ENCODE assay signal across 1 cellular context in the genomic region with DNA sequence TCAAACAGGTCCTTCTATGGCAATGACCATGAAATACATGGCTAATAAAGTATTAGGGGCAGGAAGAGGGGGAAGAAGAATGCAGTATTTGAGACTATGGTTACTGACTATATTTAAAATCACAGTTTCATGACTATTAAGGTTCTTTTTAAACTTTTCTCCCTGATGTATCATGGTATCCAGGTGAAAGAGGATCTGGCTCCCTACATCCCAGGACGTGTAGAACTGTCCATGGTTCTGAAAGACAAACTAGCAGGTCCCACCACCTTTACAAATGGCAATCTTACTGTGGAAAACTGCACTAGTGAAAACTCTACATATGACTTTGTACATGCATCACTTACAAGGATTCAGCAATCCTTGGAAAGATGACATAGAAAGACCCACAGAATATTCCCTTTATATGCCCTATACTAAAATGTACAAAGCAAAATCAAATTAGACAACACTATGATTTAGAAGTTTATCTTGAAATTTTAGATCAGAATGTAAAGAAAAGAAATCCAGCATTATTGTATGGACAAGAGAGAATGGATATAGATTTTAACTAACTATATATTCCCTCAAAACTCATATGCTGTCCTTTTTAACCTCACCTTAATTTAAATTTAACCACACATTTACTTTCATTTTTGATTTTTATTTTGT.
A peak's percentile ranks its signal among the peaks of the same experiment; 100 is the strongest.
TF ChIP-seq lines count a peak whose summit lies in the region.

No MANE protein-coding gene starts in this region.

TF ChIP-seq in HepG2, 621 proteins besides CTCF, POLR2A, EP300 and RAD21 (continued from another document and continues in another):
- TF ChIP-seq, protein P1, sequence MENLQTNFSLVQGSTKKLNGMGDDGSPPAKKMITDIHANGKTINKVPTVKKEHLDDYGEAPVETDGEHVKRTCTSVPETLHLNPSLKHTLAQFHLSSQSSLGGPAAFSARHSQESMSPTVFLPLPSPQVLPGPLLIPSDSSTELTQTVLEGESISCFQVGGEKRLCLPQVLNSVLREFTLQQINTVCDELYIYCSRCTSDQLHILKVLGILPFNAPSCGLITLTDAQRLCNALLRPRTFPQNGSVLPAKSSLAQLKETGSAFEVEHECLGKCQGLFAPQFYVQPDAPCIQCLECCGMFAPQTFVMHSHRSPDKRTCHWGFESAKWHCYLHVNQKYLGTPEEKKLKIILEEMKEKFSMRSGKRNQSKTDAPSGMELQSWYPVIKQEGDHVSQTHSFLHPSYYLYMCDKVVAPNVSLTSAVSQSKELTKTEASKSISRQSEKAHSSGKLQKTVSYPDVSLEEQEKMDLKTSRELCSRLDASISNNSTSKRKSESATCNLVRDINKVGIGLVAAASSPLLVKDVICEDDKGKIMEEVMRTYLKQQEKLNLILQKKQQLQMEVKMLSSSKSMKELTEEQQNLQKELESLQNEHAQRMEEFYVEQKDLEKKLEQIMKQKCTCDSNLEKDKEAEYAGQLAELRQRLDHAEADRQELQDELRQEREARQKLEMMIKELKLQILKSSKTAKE (CRISPR knock-in tag; IDR thresholded peaks at IDR 0.05; ENCODE audit: borderline replicate concordance), result no peak
- TF ChIP-seq, protein P2, sequence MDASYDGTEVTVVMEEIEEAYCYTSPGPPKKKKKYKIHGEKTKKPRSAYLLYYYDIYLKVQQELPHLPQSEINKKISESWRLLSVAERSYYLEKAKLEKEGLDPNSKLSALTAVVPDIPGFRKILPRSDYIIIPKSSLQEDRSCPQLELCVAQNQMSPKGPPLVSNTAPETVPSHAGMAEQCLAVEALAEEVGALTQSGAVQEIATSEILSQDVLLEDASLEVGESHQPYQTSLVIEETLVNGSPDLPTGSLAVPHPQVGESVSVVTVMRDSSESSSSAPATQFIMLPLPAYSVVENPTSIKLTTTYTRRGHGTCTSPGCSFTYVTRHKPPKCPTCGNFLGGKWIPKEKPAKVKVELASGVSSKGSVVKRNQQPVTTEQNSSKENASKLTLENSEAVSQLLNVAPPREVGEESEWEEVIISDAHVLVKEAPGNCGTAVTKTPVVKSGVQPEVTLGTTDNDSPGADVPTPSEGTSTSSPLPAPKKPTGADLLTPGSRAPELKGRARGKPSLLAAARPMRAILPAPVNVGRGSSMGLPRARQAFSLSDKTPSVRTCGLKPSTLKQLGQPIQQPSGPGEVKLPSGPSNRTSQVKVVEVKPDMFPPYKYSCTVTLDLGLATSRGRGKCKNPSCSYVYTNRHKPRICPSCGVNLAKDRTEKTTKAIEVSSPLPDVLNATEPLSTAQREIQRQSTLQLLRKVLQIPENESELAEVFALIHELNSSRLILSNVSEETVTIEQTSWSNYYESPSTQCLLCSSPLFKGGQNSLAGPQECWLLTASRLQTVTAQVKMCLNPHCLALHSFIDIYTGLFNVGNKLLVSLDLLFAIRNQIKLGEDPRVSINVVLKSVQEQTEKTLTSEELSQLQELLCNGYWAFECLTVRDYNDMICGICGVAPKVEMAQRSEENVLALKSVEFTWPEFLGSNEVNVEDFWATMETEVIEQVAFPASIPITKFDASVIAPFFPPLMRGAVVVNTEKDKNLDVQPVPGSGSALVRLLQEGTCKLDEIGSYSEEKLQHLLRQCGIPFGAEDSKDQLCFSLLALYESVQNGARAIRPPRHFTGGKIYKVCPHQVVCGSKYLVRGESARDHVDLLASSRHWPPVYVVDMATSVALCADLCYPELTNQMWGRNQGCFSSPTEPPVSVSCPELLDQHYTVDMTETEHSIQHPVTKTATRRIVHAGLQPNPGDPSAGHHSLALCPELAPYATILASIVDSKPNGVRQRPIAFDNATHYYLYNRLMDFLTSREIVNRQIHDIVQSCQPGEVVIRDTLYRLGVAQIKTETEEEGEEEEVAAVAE (CRISPR knock-in tag; IDR thresholded peaks at IDR 0.05; ENCODE audit: borderline replicate concordance), result peak; percentile 90
- TF ChIP-seq ZNF543 (CRISPR knock-in tag; IDR thresholded peaks at IDR 0.05), result no peak
- no peak for TF ChIP-seq ZFX (CRISPR knock-in tag; IDR thresholded peaks at IDR 0.05; ENCODE audit: low read depth)
- TF ChIP-seq ZNF44 (CRISPR knock-in tag; IDR thresholded peaks at IDR 0.05), result no peak
- no peak for TF ChIP-seq RORA (CRISPR knock-in tag; IDR thresholded peaks at IDR 0.05)
- TF ChIP-seq, protein P3, sequence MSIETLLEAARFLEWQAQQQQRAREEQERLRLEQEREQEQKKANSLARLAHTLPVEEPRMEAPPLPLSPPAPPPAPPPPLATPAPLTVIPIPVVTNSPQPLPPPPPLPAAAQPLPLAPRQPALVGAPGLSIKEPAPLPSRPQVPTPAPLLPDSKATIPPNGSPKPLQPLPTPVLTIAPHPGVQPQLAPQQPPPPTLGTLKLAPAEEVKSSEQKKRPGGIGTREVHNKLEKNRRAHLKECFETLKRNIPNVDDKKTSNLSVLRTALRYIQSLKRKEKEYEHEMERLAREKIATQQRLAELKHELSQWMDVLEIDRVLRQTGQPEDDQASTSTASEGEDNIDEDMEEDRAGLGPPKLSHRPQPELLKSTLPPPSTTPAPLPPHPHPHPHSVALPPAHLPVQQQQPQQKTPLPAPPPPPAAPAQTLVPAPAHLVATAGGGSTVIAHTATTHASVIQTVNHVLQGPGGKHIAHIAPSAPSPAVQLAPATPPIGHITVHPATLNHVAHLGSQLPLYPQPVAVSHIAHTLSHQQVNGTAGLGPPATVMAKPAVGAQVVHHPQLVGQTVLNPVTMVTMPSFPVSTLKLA (IDR thresholded peaks at IDR 0.05), result no peak
- no peak for TF ChIP-seq SETDB1 (CRISPR knock-in tag; IDR thresholded peaks at IDR 0.05; ENCODE audit: borderline replicate concordance)
- TF ChIP-seq, protein P4, sequence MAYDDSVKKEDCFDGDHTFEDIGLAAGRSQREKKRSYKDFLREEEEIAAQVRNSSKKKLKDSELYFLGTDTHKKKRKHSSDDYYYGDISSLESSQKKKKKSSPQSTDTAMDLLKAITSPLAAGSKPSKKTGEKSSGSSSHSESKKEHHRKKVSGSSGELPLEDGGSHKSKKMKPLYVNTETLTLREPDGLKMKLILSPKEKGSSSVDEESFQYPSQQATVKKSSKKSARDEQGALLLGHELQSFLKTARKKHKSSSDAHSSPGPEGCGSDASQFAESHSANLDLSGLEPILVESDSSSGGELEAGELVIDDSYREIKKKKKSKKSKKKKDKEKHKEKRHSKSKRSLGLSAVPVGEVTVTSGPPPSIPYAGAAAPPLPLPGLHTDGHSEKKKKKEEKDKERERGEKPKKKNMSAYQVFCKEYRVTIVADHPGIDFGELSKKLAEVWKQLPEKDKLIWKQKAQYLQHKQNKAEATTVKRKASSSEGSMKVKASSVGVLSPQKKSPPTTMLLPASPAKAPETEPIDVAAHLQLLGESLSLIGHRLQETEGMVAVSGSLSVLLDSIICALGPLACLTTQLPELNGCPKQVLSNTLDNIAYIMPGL (CRISPR knock-in tag; IDR thresholded peaks at IDR 0.05; ENCODE audit: borderline replicate concordance in 1 of 2, low read depth in 1 of 2), result 0 out of 4 replicates have a peak, but pooled peaks of 1 of the 2 experiments have one; percentile 43
- TF ChIP-seq, protein P5, sequence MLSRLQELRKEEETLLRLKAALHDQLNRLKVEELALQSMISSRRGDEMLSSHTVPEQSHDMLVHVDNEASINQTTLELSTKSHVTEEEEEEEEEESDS (CRISPR knock-in tag; IDR thresholded peaks at IDR 0.05; ENCODE audit: borderline replicate concordance), result no peak
- no peak for TF ChIP-seq FIP1L1 (IDR thresholded peaks at IDR 0.05; ENCODE audit: borderline replicate concordance, insufficient read depth, low read depth, low read length)
- no peak for TF ChIP-seq ZNF441 (CRISPR knock-in tag; IDR thresholded peaks at IDR 0.05; ENCODE audit: borderline replicate concordance)
- TF ChIP-seq, protein P6, sequence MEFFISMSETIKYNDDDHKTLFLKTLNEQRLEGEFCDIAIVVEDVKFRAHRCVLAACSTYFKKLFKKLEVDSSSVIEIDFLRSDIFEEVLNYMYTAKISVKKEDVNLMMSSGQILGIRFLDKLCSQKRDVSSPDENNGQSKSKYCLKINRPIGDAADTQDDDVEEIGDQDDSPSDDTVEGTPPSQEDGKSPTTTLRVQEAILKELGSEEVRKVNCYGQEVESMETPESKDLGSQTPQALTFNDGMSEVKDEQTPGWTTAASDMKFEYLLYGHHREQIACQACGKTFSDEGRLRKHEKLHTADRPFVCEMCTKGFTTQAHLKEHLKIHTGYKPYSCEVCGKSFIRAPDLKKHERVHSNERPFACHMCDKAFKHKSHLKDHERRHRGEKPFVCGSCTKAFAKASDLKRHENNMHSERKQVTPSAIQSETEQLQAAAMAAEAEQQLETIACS (CRISPR knock-in tag; IDR thresholded peaks at IDR 0.05), result no peak
- TF ChIP-seq, protein P7, sequence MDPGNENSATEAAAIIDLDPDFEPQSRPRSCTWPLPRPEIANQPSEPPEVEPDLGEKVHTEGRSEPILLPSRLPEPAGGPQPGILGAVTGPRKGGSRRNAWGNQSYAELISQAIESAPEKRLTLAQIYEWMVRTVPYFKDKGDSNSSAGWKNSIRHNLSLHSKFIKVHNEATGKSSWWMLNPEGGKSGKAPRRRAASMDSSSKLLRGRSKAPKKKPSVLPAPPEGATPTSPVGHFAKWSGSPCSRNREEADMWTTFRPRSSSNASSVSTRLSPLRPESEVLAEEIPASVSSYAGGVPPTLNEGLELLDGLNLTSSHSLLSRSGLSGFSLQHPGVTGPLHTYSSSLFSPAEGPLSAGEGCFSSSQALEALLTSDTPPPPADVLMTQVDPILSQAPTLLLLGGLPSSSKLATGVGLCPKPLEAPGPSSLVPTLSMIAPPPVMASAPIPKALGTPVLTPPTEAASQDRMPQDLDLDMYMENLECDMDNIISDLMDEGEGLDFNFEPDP (CRISPR knock-in tag; conservative IDR thresholded peaks at IDR 0.05), result no peak
- no peak for TF ChIP-seq AKAP8 (CRISPR knock-in tag; IDR thresholded peaks at IDR 0.05)
- no peak for TF ChIP-seq ZNF564 (CRISPR knock-in tag; IDR thresholded peaks at IDR 0.05)
- peak; percentile 46; the same call in 1 of the 2 replicates for TF ChIP-seq HOXA5 (CRISPR knock-in tag; IDR thresholded peaks at IDR 0.05)
- no peak for TF ChIP-seq TCF12 (IDR thresholded peaks at IDR 0.05)
- no peak for TF ChIP-seq TCF12 (CRISPR knock-in tag; IDR thresholded peaks at IDR 0.05)
- TF ChIP-seq, protein P8, sequence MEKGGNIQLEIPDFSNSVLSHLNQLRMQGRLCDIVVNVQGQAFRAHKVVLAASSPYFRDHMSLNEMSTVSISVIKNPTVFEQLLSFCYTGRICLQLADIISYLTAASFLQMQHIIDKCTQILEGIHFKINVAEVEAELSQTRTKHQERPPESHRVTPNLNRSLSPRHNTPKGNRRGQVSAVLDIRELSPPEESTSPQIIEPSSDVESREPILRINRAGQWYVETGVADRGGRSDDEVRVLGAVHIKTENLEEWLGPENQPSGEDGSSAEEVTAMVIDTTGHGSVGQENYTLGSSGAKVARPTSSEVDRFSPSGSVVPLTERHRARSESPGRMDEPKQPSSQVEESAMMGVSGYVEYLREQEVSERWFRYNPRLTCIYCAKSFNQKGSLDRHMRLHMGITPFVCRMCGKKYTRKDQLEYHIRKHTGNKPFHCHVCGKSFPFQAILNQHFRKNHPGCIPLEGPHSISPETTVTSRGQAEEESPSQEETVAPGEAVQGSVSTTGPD (CRISPR knock-in tag; IDR thresholded peaks at IDR 0.05), result no peak
- peak; percentile 74 for TF ChIP-seq PPARG (CRISPR knock-in tag; conservative IDR thresholded peaks at IDR 0.05)
- TF ChIP-seq CAMTA2 (CRISPR knock-in tag; IDR thresholded peaks at IDR 0.05; ENCODE audit: borderline replicate concordance), result no peak
- no peak for TF ChIP-seq ZNF343 (CRISPR knock-in tag; IDR thresholded peaks at IDR 0.05)
- TF ChIP-seq, protein P9, sequence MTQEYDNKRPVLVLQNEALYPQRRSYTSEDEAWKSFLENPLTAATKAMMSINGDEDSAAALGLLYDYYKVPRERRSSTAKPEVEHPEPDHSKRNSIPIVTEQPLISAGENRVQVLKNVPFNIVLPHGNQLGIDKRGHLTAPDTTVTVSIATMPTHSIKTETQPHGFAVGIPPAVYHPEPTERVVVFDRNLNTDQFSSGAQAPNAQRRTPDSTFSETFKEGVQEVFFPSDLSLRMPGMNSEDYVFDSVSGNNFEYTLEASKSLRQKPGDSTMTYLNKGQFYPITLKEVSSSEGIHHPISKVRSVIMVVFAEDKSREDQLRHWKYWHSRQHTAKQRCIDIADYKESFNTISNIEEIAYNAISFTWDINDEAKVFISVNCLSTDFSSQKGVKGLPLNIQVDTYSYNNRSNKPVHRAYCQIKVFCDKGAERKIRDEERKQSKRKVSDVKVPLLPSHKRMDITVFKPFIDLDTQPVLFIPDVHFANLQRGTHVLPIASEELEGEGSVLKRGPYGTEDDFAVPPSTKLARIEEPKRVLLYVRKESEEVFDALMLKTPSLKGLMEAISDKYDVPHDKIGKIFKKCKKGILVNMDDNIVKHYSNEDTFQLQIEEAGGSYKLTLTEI (CRISPR knock-in tag; conservative IDR thresholded peaks at IDR 0.05), result no peak
- TF ChIP-seq GABPB1 (CRISPR knock-in tag; IDR thresholded peaks at IDR 0.05), result no peak; the same call in 1 of the 2 replicates
- no peak for TF ChIP-seq ZNF678 (CRISPR knock-in tag; IDR thresholded peaks at IDR 0.05)
- TF ChIP-seq NFIB (CRISPR knock-in tag; IDR thresholded peaks at IDR 0.05; ENCODE audit: borderline replicate concordance), result no peak
- no peak for TF ChIP-seq NCOR1 (IDR thresholded peaks at IDR 0.05; ENCODE audit: borderline replicate concordance, low read length)
- no peak for TF ChIP-seq KAT7 (CRISPR knock-in tag; IDR thresholded peaks at IDR 0.05; ENCODE audit: borderline replicate concordance)
- no peak for TF ChIP-seq SMYD3 (CRISPR knock-in tag; IDR thresholded peaks at IDR 0.05)
- TF ChIP-seq, protein P10, sequence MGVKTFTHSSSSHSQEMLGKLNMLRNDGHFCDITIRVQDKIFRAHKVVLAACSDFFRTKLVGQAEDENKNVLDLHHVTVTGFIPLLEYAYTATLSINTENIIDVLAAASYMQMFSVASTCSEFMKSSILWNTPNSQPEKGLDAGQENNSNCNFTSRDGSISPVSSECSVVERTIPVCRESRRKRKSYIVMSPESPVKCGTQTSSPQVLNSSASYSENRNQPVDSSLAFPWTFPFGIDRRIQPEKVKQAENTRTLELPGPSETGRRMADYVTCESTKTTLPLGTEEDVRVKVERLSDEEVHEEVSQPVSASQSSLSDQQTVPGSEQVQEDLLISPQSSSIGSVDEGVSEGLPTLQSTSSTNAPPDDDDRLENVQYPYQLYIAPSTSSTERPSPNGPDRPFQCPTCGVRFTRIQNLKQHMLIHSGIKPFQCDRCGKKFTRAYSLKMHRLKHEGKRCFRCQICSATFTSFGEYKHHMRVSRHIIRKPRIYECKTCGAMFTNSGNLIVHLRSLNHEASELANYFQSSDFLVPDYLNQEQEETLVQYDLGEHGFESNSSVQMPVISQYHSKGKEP (CRISPR knock-in tag; IDR thresholded peaks at IDR 0.05), result 0 out of 2 replicates have a peak, but pooled peaks have one; percentile 90
- TF ChIP-seq KLF15 (CRISPR knock-in tag; IDR thresholded peaks at IDR 0.05; ENCODE audit: borderline replicate concordance), result peak; percentile 39; the same call in 1 of the 2 replicates
- TF ChIP-seq ZNF883 (CRISPR knock-in tag; IDR thresholded peaks at IDR 0.05; ENCODE audit: not compliant biosample characterization), result no peak
- no peak for TF ChIP-seq TEAD2 (CRISPR knock-in tag; IDR thresholded peaks at IDR 0.05)
- TF ChIP-seq, protein P11, sequence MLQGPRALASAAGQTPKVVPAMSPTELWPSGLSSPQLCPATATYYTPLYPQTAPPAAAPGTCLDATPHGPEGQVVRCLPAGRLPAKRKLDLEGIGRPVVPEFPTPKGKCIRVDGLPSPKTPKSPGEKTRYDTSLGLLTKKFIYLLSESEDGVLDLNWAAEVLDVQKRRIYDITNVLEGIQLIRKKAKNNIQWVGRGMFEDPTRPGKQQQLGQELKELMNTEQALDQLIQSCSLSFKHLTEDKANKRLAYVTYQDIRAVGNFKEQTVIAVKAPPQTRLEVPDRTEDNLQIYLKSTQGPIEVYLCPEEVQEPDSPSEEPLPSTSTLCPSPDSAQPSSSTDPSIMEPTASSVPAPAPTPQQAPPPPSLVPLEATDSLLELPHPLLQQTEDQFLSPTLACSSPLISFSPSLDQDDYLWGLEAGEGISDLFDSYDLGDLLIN (CRISPR knock-in tag; IDR thresholded peaks at IDR 0.05; ENCODE audit: borderline replicate concordance), result no peak
- no peak for TF ChIP-seq ZZZ3 (CRISPR knock-in tag; IDR thresholded peaks at IDR 0.05; ENCODE audit: borderline replicate concordance)
- no peak for TF ChIP-seq HDAC6 (IDR thresholded peaks at IDR 0.05; ENCODE audit: low read depth, low read length)
- no peak for TF ChIP-seq ZC3H13 (CRISPR knock-in tag; IDR thresholded peaks at IDR 0.05)
